In genomic region chrX:46959985-46960700, GRCh38 we compare ENCODE assay signal across 11 cellular contexts.
"Had no signal": no experiment of that assay in that cellular context is flagged by ENCODE, and none has a peak within 500 bp of the region (broad histone marks: within the 10 kb centered on the region; RNA-seq: fewer than 3 reads in every experiment).

No MANE protein-coding gene starts in this region.

- H3K36me3 ChIP-seq: brain microvascular endothelial cell, neural progenitor cell, stomach, thoracic aorta had no signal

- H3K27ac Mint-ChIP-seq: effector memory CD8-positive, alpha-beta T cell; neural progenitor cell had no signal

- H3K27ac ChIP-seq: brain microvascular endothelial cell, neural progenitor cell, stomach, thoracic aorta had no signal

- H3K4me2 ChIP-seq: neural progenitor cell had no signal

- H2AFZ ChIP-seq: neural progenitor cell had no signal

- H3K9me3 ChIP-seq: stomach, thoracic aorta had no signal

- H3K9me3 Mint-ChIP-seq: effector memory CD8-positive, alpha-beta T cell; neural progenitor cell had no signal

- ATAC-seq: effector memory CD8-positive, alpha-beta T cell had no signal

- H3K9ac ChIP-seq: neural progenitor cell had no signal

- H3K36me3 Mint-ChIP-seq: neural progenitor cell had no signal

- H3K27me3 ChIP-seq: brain microvascular endothelial cell, neural progenitor cell, stomach had no signal

- H3K4me3 Mint-ChIP-seq: effector memory CD8-positive, alpha-beta T cell; neural progenitor cell had no signal

- DNase-seq: activated CD4-positive, CD25-positive, alpha-beta regulatory T cell treated with anti-CD3 and anti-CD28 coated beads, Interleukin-2, amount 50 U/mL, for 72 hours; activated naive CD4-positive, alpha-beta T cell treated with Interleukin-2 at 50 U/mL for 16 hours; activated T-cell treated with anti-CD3 and anti-CD28 coated beads for 4 hours; anterior cingulate cortex; brain microvascular endothelial cell; effector memory CD8-positive, alpha-beta T cell; foreskin melanocyte; head of caudate nucleus; stomach had no signal

- H3K4me3 ChIP-seq: neural progenitor cell, stomach, thoracic aorta had no signal
